ENCODE assay signal across 8 cellular contexts in the genomic region with DNA sequence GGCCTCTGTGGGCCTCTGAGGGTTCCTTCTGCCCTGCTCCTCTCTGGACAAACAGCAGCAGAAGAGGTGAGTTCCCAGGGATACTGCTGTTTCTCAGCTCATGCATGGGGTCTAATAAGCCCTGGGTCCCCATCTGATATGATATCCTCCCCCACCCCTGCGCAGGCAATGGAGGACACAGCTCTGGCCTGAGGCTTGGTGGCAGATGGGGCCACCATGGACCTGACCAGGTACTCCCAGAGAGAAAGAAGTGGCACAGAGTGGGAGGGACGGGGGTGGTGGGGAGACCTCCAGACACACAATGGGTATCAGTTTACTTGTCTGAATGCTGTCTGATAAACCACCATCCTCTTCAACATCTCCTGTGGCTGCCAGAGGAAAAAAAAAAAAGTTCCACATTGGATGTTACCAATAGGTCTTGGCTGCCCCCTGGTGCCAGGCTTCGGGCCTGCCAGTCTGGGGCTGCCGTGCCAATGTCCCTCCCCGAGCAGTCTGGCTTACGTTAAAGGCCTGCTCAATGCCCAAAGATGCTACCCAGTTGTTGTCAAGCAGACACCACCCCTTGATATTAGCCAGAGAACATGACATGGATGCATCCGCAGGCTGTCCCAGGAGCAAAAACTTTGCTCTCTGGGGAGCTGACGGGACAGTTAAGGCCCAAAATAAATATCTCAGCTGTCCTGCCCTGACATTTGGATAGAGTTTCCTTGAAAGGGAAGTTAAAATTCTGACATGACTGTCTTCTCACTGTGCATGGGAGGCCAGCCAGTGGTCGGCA. TPM values are rescaled to one million over a fixed set of nuclear protein-coding genes. Genes with fewer than 3 reads are reported as not detected.
A peak's percentile ranks its signal among the peaks of the same experiment; 100 is the strongest.
DNase-seq lines count a peak whose midpoint lies in the region; ATAC-seq, FAIRE-seq and TF ChIP-seq lines count a peak whose summit lies in the region.

No MANE protein-coding gene starts in this region.

- H4K20me1 ChIP-seq in H1 (replicated peaks in 1 of 2; ENCODE audit: control insufficient read depth in 1 of 2, insufficient read depth in 2 of 2, low read length in 2 of 2) = no peaks in the 10 kb centered on the region

- intact Hi-C loops in mucosa of descending colon (cut with DNase I, micrococcal nuclease) = loop anchor here (1.0 to 2.0 kb wide), 2 partner anchors 120 kb away; no protein-coding TSS in a partner anchor

- no peak overlapping the region for H3K4ac ChIP-seq in H1 (replicated peaks; ENCODE audit: insufficient read length, low read depth, low read length)

- no peak overlapping the region for H2AK5ac ChIP-seq in H1 (ENCODE audit: low read depth, low read length)

- no peaks in the 10 kb centered on the region for H3K79me1 ChIP-seq in H1 (ENCODE audit: low read depth, low read length)

- ATAC-seq in GM18511 (IDR thresholded peaks at IDR 0.05; ENCODE audit: unreplicated experiment) (peak; percentile 59), mucosa of descending colon (peak; percentile 80)

- no peak overlapping the region for H4K91ac ChIP-seq in H1 (replicated peaks; ENCODE audit: insufficient read length, low read length)

- H3K18ac ChIP-seq in H1 (ENCODE audit: extremely low read depth, low read length) = no peak overlapping the region

- no peak overlapping the region for H3K4me2 ChIP-seq in H1 (ENCODE audit: insufficient read depth in 1 of 2, low read depth in 2 of 2, low read length in 2 of 2)

- H3K4me1 ChIP-seq in H1 (replicated peaks in 1 of 4; ENCODE audit: control insufficient read depth in 3 of 4, insufficient read depth in 4 of 4, low read length in 3 of 4) (no peaks in the 10 kb centered on the region; a peak in 1 of 7 replicates), mucosa of descending colon (ENCODE audit: low read depth) (no peaks in the 10 kb centered on the region)

- peak; percentile 69 for DNase-seq in A172 (ENCODE audit: low spot score)
- DNase-seq in HT1080 (ENCODE audit: low read depth) = peak; percentile 62
- peak; percentile 24 for DNase-seq in NCI-H82 treated with DMSO at 0.1 percent for 48 hours (lab: John Stamatoyannopoulos, UW; ENCODE audit: unreplicated experiment)
- peak; percentile 30 to 57 (median 54) for DNase-seq in activated CD8-positive, alpha-beta memory T cell treated with anti-CD3 and anti-CD28 coated beads for 48 hours (ENCODE audit: low read depth in 2 of 3, low spot score in 2 of 3)
- peak in 1 of 2 experiments; percentile 93 for DNase-seq in H1 (ENCODE audit: low read depth in 1 of 2, low spot score in 2 of 2)
- peak; percentile 73 to 92 (median 84) for DNase-seq in mucosa of descending colon
- DNase-seq in stimulated activated CD8-positive, alpha-beta memory T cell treated with anti-CD3 and anti-CD28 coated beads, Interleukin-4, amount 100 ng/mL, for 4 hours (ENCODE audit: low read depth in 2 of 2, low spot score in 1 of 2) = peak; percentile 43 to 57

- H3K23ac ChIP-seq in H1 (ENCODE audit: insufficient read length) = no peak overlapping the region

- H3K27ac ChIP-seq in H1 (ENCODE audit: low read depth, low read length) = no peak overlapping the region

- H2BK12ac ChIP-seq in H1 (ENCODE audit: low read depth, low read length) = no peak overlapping the region

- CTCF ChIA-PET in H1 (lab: Charles Lee; ENCODE audit: partially characterized antibody) = interaction anchor here (0.6 to 44.8 kb wide), 29 partner anchors 8 to 398 kb away, joined by 3 to 1414 read pairs (median 5); partner anchors contain the start of genes KCNJ11 and OTOG

- no peak overlapping the region for H2AFZ ChIP-seq in H1 (ENCODE audit: low read length)

- POLR2A ChIA-PET in H1 (lab: Charles Lee; ENCODE audit: partially characterized antibody) = interaction anchor here (0.6 to 1.7 kb wide), 2 partner anchors 9 to 28 kb away, joined by 4 read pairs; partner anchors contain the start of gene ABCC8

- H4K8ac ChIP-seq in H1 (ENCODE audit: extremely low read depth, insufficient read depth, low read length) = no peak overlapping the region

- TF ChIP-seq RAD21 in H1 (IDR thresholded peaks at IDR 0.05 in 1 of 2, conservative IDR thresholded peaks at IDR 0.05 in 1 of 2; ENCODE audit: low read depth in 2 of 2, low read length in 2 of 2) = peak; percentile 95 to 98

- 62% methylated on average over 9 of the region's 9 CpGs; no CpG with 5 or more reads in 1 of the 2 experiments for WGBS in H1 (ENCODE audit: extremely low coverage in 1 of 2, insufficient coverage in 1 of 2, insufficient read length in 1 of 2, insufficient replicate concordance in 2 of 2, low coverage in 1 of 2, low lambda C conversion rate in 2 of 2, missing lambda C conversion rate in 1 of 2), 2 experiments

- H3K27me3 ChIP-seq in H1 (replicated peaks in 1 of 4; ENCODE audit: control insufficient read depth in 3 of 4, extremely low read depth in 1 of 4, insufficient read depth in 3 of 4, low read length in 3 of 4) = peaks cover 0 to 2% (median 0%) of the 10 kb centered on the region in 4 experiments; a peak in 1 of 7 replicates

- no peak overlapping the region for H2BK120ac ChIP-seq in H1 (replicated peaks; ENCODE audit: low read depth, low read length)

- no peak overlapping the region for H2BK15ac ChIP-seq in H1 (ENCODE audit: low read length)

- no peak for TF ChIP-seq EP300 in H1 (IDR thresholded peaks at IDR 0.05; ENCODE audit: borderline replicate concordance in 1 of 2, low read depth in 2 of 2, low read length in 2 of 2)

- no peak overlapping the region for H3K4me3 ChIP-seq in H1 (ENCODE audit: extremely low read depth in 1 of 4, insufficient read depth in 2 of 4, low read depth in 3 of 4, low read length in 4 of 4)
- no peak overlapping the region for H3K4me3 ChIP-seq in mucosa of descending colon

- no peak overlapping the region for H4K5ac ChIP-seq in H1 (ENCODE audit: insufficient read length, low read depth, low read length)

- no peak for TF ChIP-seq POLR2A in H1 (IDR thresholded peaks at IDR 0.05; ENCODE audit: control extremely low read depth in 1 of 2, low read depth in 2 of 2, low read length in 2 of 2)

- TF ChIP-seq CTCF in H1 (IDR thresholded peaks at IDR 0.05; ENCODE audit: control extremely low read depth in 1 of 3, insufficient read depth in 1 of 3, low read depth in 1 of 3, low read length in 3 of 3) = peak; percentile 87 to 96 (median 91)
- TF ChIP-seq CTCF in mucosa of descending colon (IDR thresholded peaks at IDR 0.05) = peak; percentile 68

- H3K23me2 ChIP-seq in H1 (ENCODE audit: low read depth, low read length) = no peaks in the 10 kb centered on the region

- H2BK5ac ChIP-seq in H1 (ENCODE audit: low read depth, low read length) = no peak overlapping the region

- H3K56ac ChIP-seq in H1 (replicated peaks; ENCODE audit: insufficient read length, low read depth, low read length) = no peak overlapping the region

- H3K36me3 ChIP-seq in H1 (ENCODE audit: control insufficient read depth in 2 of 4, insufficient read depth in 4 of 4, low read length in 3 of 4) (no peaks in the 10 kb centered on the region), mucosa of descending colon (ENCODE audit: low read depth) (no peaks in the 10 kb centered on the region)

- no peaks in the 10 kb centered on the region for H3K79me2 ChIP-seq in H1 (ENCODE audit: control insufficient read depth in 1 of 2, insufficient read depth in 2 of 2, low read length in 2 of 2)

- FAIRE-seq in H1 (lab: Jason Lieb, UNC) = peak; percentile 78

- no peak overlapping the region for H2BK20ac ChIP-seq in H1 (ENCODE audit: low read length)

- H3K9me3 ChIP-seq in H1 (ENCODE audit: insufficient read depth in 2 of 2, low read depth in 1 of 2, low read length in 1 of 2) (no peaks in the 10 kb centered on the region), mucosa of descending colon (no peaks in the 10 kb centered on the region)

- no peak overlapping the region for H3K9ac ChIP-seq in H1 (replicated peaks in 1 of 4; ENCODE audit: extremely low read depth in 1 of 4, low read depth in 3 of 4, low read length in 3 of 4)

- H3K14ac ChIP-seq in H1 (ENCODE audit: insufficient read length) = no peak overlapping the region

RNA-seq across cellular contexts. Expression of gene ABCC8, which starts 27.9 kb away (rescaled TPM):
- total RNA-seq in A172 (2014; rRNA removed; shearing (Covaris generic)) = not detected in 2 replicates
- total RNA-seq in HT1080 (2014; rRNA removed; shearing (Covaris generic)) = not detected in 2 replicates
- not detected in 2 replicates for polyA plus RNA-seq in HT1080 (2015; cell fraction: cytosol; rRNA removed)
- not detected in 2 replicates for polyA plus RNA-seq in HT1080 (2015; cell fraction: nucleus; rRNA removed)
- 2.6 and 3.7 TPM in 2 replicates for total RNA-seq in H1 (2021; fragmentation: NEBNext Ultra II Directional; extraction: Animal tissue kit (Norgen Biotek cat#: 25700))
- polyA plus RNA-seq in H1 (2011; rRNA removed) = 4.9 and 7.1 TPM in 2 replicates
- 4.3 TPM for polyA plus RNA-seq in H1 (2011; cell fraction: cytosol; rRNA removed)
- polyA plus RNA-seq in H1 (2011; cell fraction: nucleus; rRNA removed) = 30.9 TPM
- 3.7 to 4.4 TPM (median 4.0 TPM) in 4 replicates for polyA plus RNA-seq in H1 (2012, experiment 1 of 2)
- polyA plus RNA-seq in H1 (2012, experiment 2 of 2) = 1.0 TPM
- polyA plus RNA-seq in H1 (2013, experiment 1 of 2) = 1.2 TPM
- 1.2 TPM for polyA plus RNA-seq in H1 (2013, experiment 2 of 2)
- 10.8 and 11.7 TPM in 2 replicates for polyA minus RNA-seq in H1 (2011; rRNA and poly(A)+ RNA removed)
- polyA minus RNA-seq in H1 (2011; cell fraction: cytosol; rRNA and poly(A)+ RNA removed) = 2.1 TPM
- polyA minus RNA-seq in H1 (2011; cell fraction: nucleus; rRNA and poly(A)+ RNA removed) = 20.1 TPM
- total RNA-seq in mucosa of descending colon = 1 to 10 TPM; 2.2 to 4.1 (median 3.3) TPM

RNA-seq across cellular contexts. Expression of gene USH1C, which starts 39.7 kb away (rescaled TPM):
- total RNA-seq in A172 (2014; rRNA removed; shearing (Covaris generic)) = not detected in 2 replicates
- total RNA-seq in HT1080 (2014; rRNA removed; shearing (Covaris generic)) = not detected in 2 replicates
- not detected in 2 replicates for polyA plus RNA-seq in HT1080 (2015; cell fraction: cytosol; rRNA removed)
- polyA plus RNA-seq in HT1080 (2015; cell fraction: nucleus; rRNA removed) = not detected in 2 replicates
- 1.3 and 2.4 TPM in 2 replicates for total RNA-seq in H1 (2021; fragmentation: NEBNext Ultra II Directional; extraction: Animal tissue kit (Norgen Biotek cat#: 25700))
- 1.6 and 2.3 TPM in 2 replicates for polyA plus RNA-seq in H1 (2011; rRNA removed)
- 2.9 TPM for polyA plus RNA-seq in H1 (2011; cell fraction: cytosol; rRNA removed)
- polyA plus RNA-seq in H1 (2011; cell fraction: nucleus; rRNA removed) = 15.5 TPM
- 1.5 to 2.9 TPM (median 1.9 TPM) in 4 replicates for polyA plus RNA-seq in H1 (2012, experiment 1 of 2)
- polyA plus RNA-seq in H1 (2012, experiment 2 of 2) = 0.94 TPM
- polyA plus RNA-seq in H1 (2013, experiment 1 of 2) = 1.5 TPM
- 1.7 TPM for polyA plus RNA-seq in H1 (2013, experiment 2 of 2)
- polyA minus RNA-seq in H1 (2011; rRNA and poly(A)+ RNA removed) = 1.3 and 2.8 TPM in 2 replicates
- polyA minus RNA-seq in H1 (2011; cell fraction: cytosol; rRNA and poly(A)+ RNA removed) = 1.3 TPM
- polyA minus RNA-seq in H1 (2011; cell fraction: nucleus; rRNA and poly(A)+ RNA removed) = 3.7 TPM
- 100 to 1,000 TPM in 2 of 3 donors, 10 to 100 TPM in 1; 81.7 to 229 (median 141) TPM for total RNA-seq in mucosa of descending colon

RNA-seq across cellular contexts. Expression of gene OTOG, which starts 42.5 kb away (rescaled TPM):
- total RNA-seq in A172 (2014; rRNA removed; shearing (Covaris generic)) = not detected in 2 replicates
- not detected in 2 replicates for total RNA-seq in HT1080 (2014; rRNA removed; shearing (Covaris generic))
- polyA plus RNA-seq in HT1080 (2015; cell fraction: cytosol; rRNA removed) = not detected in 2 replicates
- polyA plus RNA-seq in HT1080 (2015; cell fraction: nucleus; rRNA removed) = 0.02 TPM in 1 of 2 replicates, not detected in the other
- 1.5 and 2.4 TPM in 2 replicates for total RNA-seq in H1 (2021; fragmentation: NEBNext Ultra II Directional; extraction: Animal tissue kit (Norgen Biotek cat#: 25700))
- 0.41 and 0.88 TPM in 2 replicates for polyA plus RNA-seq in H1 (2011; rRNA removed)
- polyA plus RNA-seq in H1 (2011; cell fraction: cytosol; rRNA removed) = 0.49 TPM
- polyA plus RNA-seq in H1 (2011; cell fraction: nucleus; rRNA removed) = 5.5 TPM
- polyA plus RNA-seq in H1 (2012, experiment 1 of 2) = 0.26 to 1.3 TPM (median 0.73 TPM) in 4 replicates
- polyA plus RNA-seq in H1 (2012, experiment 2 of 2) = 0.08 TPM
- polyA plus RNA-seq in H1 (2013, experiment 1 of 2) = 0.83 TPM
- polyA plus RNA-seq in H1 (2013, experiment 2 of 2) = 1.4 TPM
- 4.6 and 4.9 TPM in 2 replicates for polyA minus RNA-seq in H1 (2011; rRNA and poly(A)+ RNA removed)
- 1.3 TPM for polyA minus RNA-seq in H1 (2011; cell fraction: cytosol; rRNA and poly(A)+ RNA removed)
- polyA minus RNA-seq in H1 (2011; cell fraction: nucleus; rRNA and poly(A)+ RNA removed) = 11.7 TPM
- total RNA-seq in mucosa of descending colon = under 1 TPM in 1 of 3 donors, not detected in 2; 0.06 TPM

Comparison
In these comparisons a context has a peak if more than half of its experiments do, and no peak if none do; other contexts are left out.
1. RNA of gene USH1C, which starts 39.7 kb away (total RNA-seq): 81.7 to 229 TPM in mucosa of descending colon; 1.3 to 2.4 TPM in H1, not detected in A172 and not detected in HT1080; every median in the first group is over 10 times any median in the second.